ENCODE assay signal across 8 cellular contexts in genomic region chr17:19387921-19388521, GRCh38. TPM values are rescaled to one million over a fixed set of nuclear protein-coding genes. Genes with fewer than 3 reads are reported as not detected.
DNase-seq lines count a peak whose midpoint lies in the region; ATAC-seq and TF ChIP-seq lines count a peak whose summit lies in the region.

No MANE protein-coding gene starts in this region.

- H3K79me2 ChIP-seq in neural progenitor cell (ENCODE audit: low read depth) = no peaks in the 10 kb centered on the region

- peaks cover 33% of the 10 kb centered on the region for H3K4me1 Mint-ChIP-seq in neural progenitor cell

- no peaks in the 10 kb centered on the region for H3K36me3 ChIP-seq in neural progenitor cell
- H3K36me3 ChIP-seq in effector memory CD4-positive, alpha-beta T cell (ENCODE audit: control insufficient read depth, insufficient read depth, low read length) = peaks cover 2% of the 10 kb centered on the region

- H3F3A ChIP-seq in neural progenitor cell (ENCODE audit: low read depth) = peaks cover 24% of the 10 kb centered on the region

- H3K9me3 ChIP-seq in neural progenitor cell (ENCODE audit: low read depth) = no peaks in the 10 kb centered on the region
- no peaks in the 10 kb centered on the region for H3K9me3 ChIP-seq in effector memory CD4-positive, alpha-beta T cell (ENCODE audit: control insufficient read depth, low read length)

- no peak overlapping the region for H2AFZ ChIP-seq in neural progenitor cell (replicated peaks)

- no peak overlapping the region for H3K9ac ChIP-seq in neural progenitor cell

- H3K4me3 ChIP-seq in epithelial cell of esophagus (ENCODE audit: low read length) = no peak overlapping the region
- H3K4me3 ChIP-seq in neural progenitor cell = no peak overlapping the region
- no peak overlapping the region for H3K4me3 ChIP-seq in effector memory CD4-positive, alpha-beta T cell (ENCODE audit: insufficient read depth, low read depth, low read length, poor library complexity, severe bottlenecking)

- H3K27me3 ChIP-seq in neural progenitor cell = no peaks in the 10 kb centered on the region
- H3K27me3 ChIP-seq in effector memory CD4-positive, alpha-beta T cell (replicated peaks; ENCODE audit: control insufficient read depth, insufficient read depth, low read length, poor library complexity, severe bottlenecking) = no peaks in the 10 kb centered on the region

- H3K27me3 Mint-ChIP-seq in neural progenitor cell (ENCODE audit: insufficient read depth, low read depth) = peaks cover 6% of the 10 kb centered on the region

- H4K20me1 ChIP-seq in neural progenitor cell (ENCODE audit: low read depth) = peaks cover 10% of the 10 kb centered on the region

- peaks cover 30% of the 10 kb centered on the region for H3K4me1 ChIP-seq in neural progenitor cell
- H3K4me1 ChIP-seq in effector memory CD4-positive, alpha-beta T cell (ENCODE audit: control insufficient read depth, insufficient read depth, low read length, poor library complexity, severe bottlenecking) = no peaks in the 10 kb centered on the region

- peaks cover 11% of the 10 kb centered on the region for H3K36me3 Mint-ChIP-seq in neural progenitor cell

- peak overlapping the region; percentile 3 for H3K4me3 Mint-ChIP-seq in neural progenitor cell

- H3K27ac Mint-ChIP-seq in neural progenitor cell = peak overlapping the region; percentile 73

- TF ChIP-seq CTCF in AG09319 (IDR thresholded peaks at IDR 0.05; ENCODE audit: low read depth, low read length) (no peak), epithelial cell of esophagus (IDR thresholded peaks at IDR 0.05; ENCODE audit: insufficient read depth, low read depth, low read length, missing control alignments) (no peak), neural progenitor cell (IDR thresholded peaks at IDR 0.05) (no peak)

- no peak overlapping the region for H3K27ac ChIP-seq in neural progenitor cell
- H3K27ac ChIP-seq in effector memory CD4-positive, alpha-beta T cell (ENCODE audit: insufficient read depth, low read length, poor library complexity, severe bottlenecking) = no peak overlapping the region

- peak overlapping the region; percentile 79 for H3K4me2 ChIP-seq in neural progenitor cell

- no peak for ATAC-seq in GM19035 (IDR thresholded peaks at IDR 0.05; ENCODE audit: unreplicated experiment)

- peak; percentile 53 for DNase-seq in AG09319 (ENCODE audit: extremely low read depth, low read depth)
- DNase-seq in NCI-H2171 treated with DMSO at 0.1 percent for 48 hours (lab: John Stamatoyannopoulos, UW) = peak; percentile 70
- DNase-seq in epithelial cell of esophagus (ENCODE audit: low read depth) = peak; percentile 41
- no peak for DNase-seq in neural progenitor cell (ENCODE audit: low spot score)
- DNase-seq in NCI-H2196 (lab: John Stamatoyannopoulos, UW; ENCODE audit: unreplicated experiment) = no peak
- DNase-seq in DMS153 treated with DMSO at 0.1 percent for 48 hours (lab: John Stamatoyannopoulos, UW; ENCODE audit: unreplicated experiment) = no peak
- no peak for DNase-seq in effector memory CD4-positive, alpha-beta T cell

- no peaks in the 10 kb centered on the region for H3K9me3 Mint-ChIP-seq in neural progenitor cell

RNA-seq across cellular contexts. Expression of gene MFAP4, which starts 1.0 kb away (rescaled TPM):
- total RNA-seq in neural progenitor cell (ENCODE audit: low replicate concordance) = 0.22 TPM in 1 of 2 replicates, not detected in the other

RNA-seq across cellular contexts. Expression of gene MAPK7, which starts 9.7 kb away (rescaled TPM):
- 12.2 and 20.7 TPM in 2 replicates for total RNA-seq in neural progenitor cell (ENCODE audit: low replicate concordance)

RNA-seq across cellular contexts. Expression of gene RNF112, which starts 23.0 kb away (rescaled TPM):
- 0.86 and 1.8 TPM in 2 replicates for total RNA-seq in neural progenitor cell (ENCODE audit: low replicate concordance)

RNA-seq across cellular contexts. Expression of gene B9D1, which starts 25.5 kb away (rescaled TPM):
- total RNA-seq in neural progenitor cell (ENCODE audit: low replicate concordance) = 15.1 and 43.0 TPM in 2 replicates

Comparison
In these comparisons a context has a peak if more than half of its experiments do, and no peak if none do; other contexts are left out.
1. DNase-seq: peak in AG09319 (single experiment), NCI-H2171 treated with DMSO at 0.1 percent for 48 hours (single experiment) and epithelial cell of esophagus (single experiment); none in neural progenitor cell (single experiment), NCI-H2196 (single experiment), DMS153 treated with DMSO at 0.1 percent for 48 hours (single experiment) and effector memory CD4-positive, alpha-beta T cell (0 of 3).